In the genomic region with DNA sequence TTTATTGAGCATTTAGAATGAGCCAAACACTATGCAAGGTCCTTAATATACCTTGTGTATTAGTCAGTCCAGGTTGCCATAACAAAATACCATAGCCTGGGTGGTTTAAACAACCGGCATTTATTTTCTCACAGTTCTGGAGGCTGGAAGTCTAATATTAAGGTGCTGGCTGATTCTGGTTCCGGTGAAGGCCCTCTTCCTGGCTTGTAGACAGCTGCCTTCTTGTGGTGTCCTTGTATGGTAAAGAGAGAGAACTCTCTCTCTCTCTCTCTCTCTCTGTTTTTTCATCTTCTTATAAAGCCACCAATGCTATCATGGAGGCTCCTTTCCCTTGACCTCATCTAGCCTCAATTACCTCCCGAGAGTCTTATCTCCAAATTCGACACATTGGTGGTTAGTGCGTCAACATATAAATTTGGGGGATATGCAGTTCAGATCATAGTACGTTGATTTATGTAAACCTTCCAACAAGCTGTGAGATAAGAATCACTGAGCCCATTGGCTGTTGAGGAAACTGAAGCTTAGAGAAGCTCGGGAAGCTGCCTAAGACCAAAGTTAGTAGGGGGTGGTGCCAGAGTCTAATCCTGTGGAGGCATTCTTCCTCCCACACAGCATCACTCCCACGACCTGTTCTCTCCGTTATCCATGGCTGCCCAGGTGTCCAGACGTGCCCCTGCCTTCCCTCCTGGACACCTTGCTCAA, we compare ENCODE assay signal across 9 cellular contexts.
DNase-seq lines count a peak whose midpoint lies in the region; ATAC-seq and TF ChIP-seq lines count a peak whose summit lies in the region.
"Had no signal": no experiment of that assay in that cellular context is flagged by ENCODE, and none has a peak within 500 bp of the region (broad histone marks: within the 10 kb centered on the region; RNA-seq: fewer than 3 reads in every experiment).

No MANE protein-coding gene starts in this region.

- H3K4me3 Mint-ChIP-seq in T-helper 17 cell (no peak overlapping the region), progenitor cell of endocrine pancreas (ENCODE audit: low read depth) (no peak overlapping the region)
- H3K4me3 Mint-ChIP-seq: central memory CD8-positive, alpha-beta T cell had no signal

- H3K27me3 Mint-ChIP-seq in T-helper 17 cell: peaks cover 18% of the 10 kb centered on the region
- H3K27me3 Mint-ChIP-seq in progenitor cell of endocrine pancreas: peaks cover 18% of the 10 kb centered on the region

- H3K36me3 ChIP-seq in subcutaneous abdominal adipose tissue (ENCODE audit: control insufficient read depth in 5 of 5, insufficient read depth in 5 of 5, low read length in 5 of 5): no peaks in the 10 kb centered on the region

- H3K4me1 Mint-ChIP-seq in T-helper 17 cell (peaks cover 5% of the 10 kb centered on the region), progenitor cell of endocrine pancreas (ENCODE audit: low read depth) (peaks cover 26% of the 10 kb centered on the region)
- H3K4me1 Mint-ChIP-seq: central memory CD8-positive, alpha-beta T cell had no signal

- DNase-seq in T-helper 17 cell (no peak), GM19238 (ENCODE audit: insufficient read length, low spot score) (no peak), progenitor cell of endocrine pancreas (ENCODE audit: low spot score, unreplicated experiment) (no peak), epidermal melanocyte (ENCODE audit: insufficient read length, low spot score) (no peak)
- DNase-seq: DMS 273 treated with DMSO at 0.1 percent for 48 hours had no signal

- H3K4me1 ChIP-seq in subcutaneous abdominal adipose tissue (ENCODE audit: control insufficient read depth in 5 of 5, insufficient read depth in 5 of 5, low read length in 5 of 5): peaks cover 0 to 29% (median 19%) of the 10 kb centered on the region in 5 donors

- peak overlapping the region; percentile 47 for H3K27ac ChIP-seq in subcutaneous abdominal adipose tissue (ENCODE audit: low read depth, low read length)

- TF ChIP-seq CTCF in progenitor cell of endocrine pancreas (IDR thresholded peaks at IDR 0.05; ENCODE audit: unreplicated experiment): no peak

- no peak overlapping the region for H3K9ac ChIP-seq in subcutaneous abdominal adipose tissue (ENCODE audit: low read length in 5 of 5)

- peaks cover 3% of the 10 kb centered on the region for H3K36me3 Mint-ChIP-seq in T-helper 17 cell (ENCODE audit: low read depth)
- no peaks in the 10 kb centered on the region for H3K36me3 Mint-ChIP-seq in progenitor cell of endocrine pancreas (ENCODE audit: insufficient read depth)

- no peak overlapping the region for H3K4me3 ChIP-seq in subcutaneous abdominal adipose tissue (ENCODE audit: low read depth in 1 of 5, low read length in 5 of 5)

- H3K27ac Mint-ChIP-seq in T-helper 17 cell (peak overlapping the region; percentile 5), progenitor cell of endocrine pancreas (no peak overlapping the region)

- no peaks in the 10 kb centered on the region for H3K9me3 Mint-ChIP-seq in progenitor cell of endocrine pancreas (ENCODE audit: low read depth)
- H3K9me3 Mint-ChIP-seq: central memory CD8-positive, alpha-beta T cell had no signal

- H3K27me3 ChIP-seq in subcutaneous abdominal adipose tissue (ENCODE audit: control insufficient read depth in 5 of 5, insufficient read depth in 4 of 5, low read length in 5 of 5): no peaks in the 10 kb centered on the region

- H3K9me3 ChIP-seq in T-helper 17 cell (ENCODE audit: control insufficient read depth, low read length, poor library complexity, severe bottlenecking) (no peaks in the 10 kb centered on the region), subcutaneous abdominal adipose tissue (ENCODE audit: control insufficient read depth in 5 of 5, low read length in 5 of 5) (no peaks in the 10 kb centered on the region)

- ATAC-seq in GM19035 (IDR thresholded peaks at IDR 0.05; ENCODE audit: unreplicated experiment) (peak; percentile 10), HG03025 (IDR thresholded peaks at IDR 0.05; ENCODE audit: low FRiP score, unreplicated experiment) (peak; percentile 2), T-helper 17 cell (peak; percentile 38)
